Comparison of ENCODE assay signal across 10 cellular contexts in the genomic region with DNA sequence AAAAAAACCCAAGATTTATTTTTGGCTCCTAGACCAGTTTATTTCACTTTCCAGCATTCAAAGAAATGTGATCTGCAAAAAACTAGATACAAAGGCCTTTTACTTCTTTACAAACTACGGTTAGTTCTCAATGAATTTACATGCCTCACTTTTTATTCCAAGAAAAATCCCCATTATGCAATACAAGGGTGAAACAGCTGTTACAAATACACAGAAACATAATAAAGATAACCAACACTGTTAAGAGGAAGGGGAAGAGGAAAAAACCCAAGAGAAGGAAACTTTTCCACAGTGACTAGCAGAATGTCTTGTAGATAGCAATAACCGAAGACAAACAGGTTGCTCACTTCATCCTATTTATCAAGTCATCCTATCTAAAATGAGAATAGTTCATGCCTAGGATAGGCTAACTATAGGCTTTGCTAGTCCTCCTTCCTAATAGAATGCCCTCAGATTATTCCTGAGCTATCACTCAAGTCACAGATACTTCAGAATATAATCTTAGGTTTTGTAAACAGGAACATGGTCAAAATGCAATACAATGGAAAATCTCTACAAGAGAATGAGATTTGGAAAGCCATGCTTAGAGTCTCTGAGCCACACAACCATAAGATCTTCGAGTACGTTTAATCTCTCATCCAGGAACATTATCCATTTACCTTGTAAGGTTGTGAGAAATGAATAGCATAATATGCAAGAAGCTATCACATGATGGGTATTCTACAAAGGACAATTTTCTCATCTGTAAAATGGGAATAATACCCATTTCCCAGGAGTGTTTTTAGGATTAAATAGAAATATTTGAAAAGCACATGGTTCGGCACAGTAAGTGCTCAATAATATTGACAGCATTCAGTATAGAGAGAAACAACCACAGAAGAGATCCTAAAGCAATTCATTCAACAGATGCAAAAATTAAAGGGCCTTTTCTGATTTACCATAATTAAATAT. TPM values are rescaled to one million over a fixed set of nuclear protein-coding genes. Genes with fewer than 3 reads are reported as not detected.
DNase-seq lines count a peak whose midpoint lies in the region; ATAC-seq and TF ChIP-seq lines count a peak whose summit lies in the region.
"Had no signal": no experiment of that assay in that cellular context is flagged by ENCODE, and none has a peak within 500 bp of the region (broad histone marks: within the 10 kb centered on the region; RNA-seq: fewer than 3 reads in every experiment).

No MANE protein-coding gene starts in this region.

- H3K4me1 ChIP-seq in GM23338 (ENCODE audit: insufficient read depth) (peaks cover 6% of the 10 kb centered on the region), RWPE2 (ENCODE audit: insufficient read depth, poor library complexity, severe bottlenecking) (peaks cover 7% of the 10 kb centered on the region), endodermal cell (ENCODE audit: control insufficient read depth, insufficient read depth, low read length) (no peaks in the 10 kb centered on the region)

- H3F3A ChIP-seq in GM23338 (replicated peaks; ENCODE audit: low read depth): peaks cover 9% of the 10 kb centered on the region; the same call in 1 of the 2 replicates

- H3K27me3 ChIP-seq in GM23338 (ENCODE audit: insufficient read depth) (no peaks in the 10 kb centered on the region), RWPE2 (ENCODE audit: insufficient read depth, poor library complexity, severe bottlenecking) (no peaks in the 10 kb centered on the region), endodermal cell (ENCODE audit: control insufficient read depth, insufficient read depth, low read length, poor library complexity, severe bottlenecking) (no peaks in the 10 kb centered on the region)

- peaks cover 4% of the 10 kb centered on the region for H3K9me3 ChIP-seq in RWPE2 (ENCODE audit: severe bottlenecking)
- H3K9me3 ChIP-seq in endodermal cell (ENCODE audit: control insufficient read depth, low read length): no peaks in the 10 kb centered on the region

- no peak overlapping the region for H3K4me2 ChIP-seq in GM23338

- no peak overlapping the region for H3K4me3 Mint-ChIP-seq in GM23338
- H3K4me3 Mint-ChIP-seq in endodermal cell: no peak overlapping the region
- no peak overlapping the region for H3K4me3 Mint-ChIP-seq in progenitor cell of endocrine pancreas (ENCODE audit: low read depth)

- no peaks in the 10 kb centered on the region for H3K9me2 ChIP-seq in GM23338 (ENCODE audit: insufficient read depth)

- H3K9me3 Mint-ChIP-seq in GM23338 (no peaks in the 10 kb centered on the region), endodermal cell (no peaks in the 10 kb centered on the region), progenitor cell of endocrine pancreas (ENCODE audit: low read depth) (no peaks in the 10 kb centered on the region)

- H3K27me3 Mint-ChIP-seq in GM23338 (ENCODE audit: insufficient read depth, low read depth, poor library complexity): no peaks in the 10 kb centered on the region
- no peaks in the 10 kb centered on the region for H3K27me3 Mint-ChIP-seq in endodermal cell (ENCODE audit: insufficient read depth)
- H3K27me3 Mint-ChIP-seq in progenitor cell of endocrine pancreas: no peaks in the 10 kb centered on the region

- DNase-seq in GM23338 (ENCODE audit: low spot score) (no peak), RWPE2 (ENCODE audit: low spot score) (no peak), endodermal cell (no peak), progenitor cell of endocrine pancreas (ENCODE audit: low spot score, unreplicated experiment) (no peak), T1000 (lab: John Stamatoyannopoulos, UW) (no peak)
- DNase-seq in stimulated activated CD4-positive, alpha-beta T cell treated with anti-CD3 and anti-CD28 coated beads, Interleukin-15, amount 100 ng/mL, for 24 hours: no peak

- H3K9ac ChIP-seq in endodermal cell (ENCODE audit: extremely low read depth, low read length, poor library complexity, severe bottlenecking): no peak overlapping the region

- H2AFZ ChIP-seq in GM23338: no peak overlapping the region

- peaks cover 7% of the 10 kb centered on the region for H4K20me1 ChIP-seq in GM23338 (replicated peaks; ENCODE audit: insufficient read depth)

- H3K4me1 Mint-ChIP-seq in GM23338 (peaks cover 4% of the 10 kb centered on the region; the same call in 2 of the 3 replicates), endodermal cell (peaks cover 13% of the 10 kb centered on the region), progenitor cell of endocrine pancreas (ENCODE audit: low read depth) (peaks cover 15% of the 10 kb centered on the region)

- H3K27ac Mint-ChIP-seq in GM23338 (peak overlapping the region; percentile 37; the same call in 1 of the 2 replicates), endodermal cell (peak overlapping the region; percentile 78), progenitor cell of endocrine pancreas (peak overlapping the region; percentile 87)

- no peak overlapping the region for H3K4me3 ChIP-seq in GM23338
- H3K4me3 ChIP-seq in RWPE2 (ENCODE audit: severe bottlenecking): no peak overlapping the region
- no peak overlapping the region for H3K4me3 ChIP-seq in endodermal cell (ENCODE audit: low read length)

- peaks cover 61% of the 10 kb centered on the region for H3K36me3 Mint-ChIP-seq in GM23338 (ENCODE audit: low read depth)
- peaks cover 47% of the 10 kb centered on the region for H3K36me3 Mint-ChIP-seq in endodermal cell (ENCODE audit: low read depth)
- peaks cover 22% of the 10 kb centered on the region for H3K36me3 Mint-ChIP-seq in progenitor cell of endocrine pancreas (ENCODE audit: insufficient read depth)

- H3K36me3 ChIP-seq in GM23338 (ENCODE audit: insufficient read depth): peaks cover 33% of the 10 kb centered on the region
- H3K36me3 ChIP-seq in RWPE2 (ENCODE audit: low read depth): peaks cover 87% of the 10 kb centered on the region
- peaks cover 76% of the 10 kb centered on the region for H3K36me3 ChIP-seq in endodermal cell (ENCODE audit: control insufficient read depth, insufficient read depth, low read length)

- 89 to 94% methylated on average over 1 to 5 of the region's 5 CpGs for WGBS in endodermal cell (ENCODE audit: insufficient coverage in 1 of 2, insufficient read length in 1 of 2), 2 experiments

- H3K27ac ChIP-seq in GM23338 (ENCODE audit: low read depth) (peak overlapping the region; percentile 85), RWPE2 (ENCODE audit: poor library complexity, severe bottlenecking) (peak overlapping the region; percentile 49), endodermal cell (ENCODE audit: low read depth, low read length) (peak overlapping the region; percentile 69)

- ATAC-seq in GM23338 (no peak), RWPE2 (ENCODE audit: low read depth) (peak; percentile 15; the same call in 1 of the 3 replicates), GM21825 (IDR thresholded peaks at IDR 0.05; ENCODE audit: unreplicated experiment) (no peak), HG02623 (IDR thresholded peaks at IDR 0.05; ENCODE audit: unreplicated experiment) (no peak)

- TF ChIP-seq CTCF in GM23338 (conservative IDR thresholded peaks at IDR 0.05; ENCODE audit: low read depth in 2 of 2) (no peak), RWPE2 (IDR thresholded peaks at IDR 0.05; ENCODE audit: poor library complexity, severe bottlenecking) (no peak), endodermal cell (conservative IDR thresholded peaks at IDR 0.05) (no peak), progenitor cell of endocrine pancreas (IDR thresholded peaks at IDR 0.05; ENCODE audit: unreplicated experiment) (no peak)

- peaks cover 40% of the 10 kb centered on the region for H3K79me2 ChIP-seq in GM23338 (replicated peaks; ENCODE audit: insufficient read depth)

TF ChIP-seq in GM23338, 12 proteins besides CTCF, POLR2A, EP300 and RAD21 (continues in another document):
- no peak for TF ChIP-seq JUNB (IDR thresholded peaks at IDR 0.05; ENCODE audit: unreplicated experiment)
- no peak for TF ChIP-seq ZNF114 (CRISPR knock-in tag; IDR thresholded peaks at IDR 0.05)
- no peak for TF ChIP-seq EZH2 (IDR thresholded peaks at IDR 0.05; ENCODE audit: low read depth, unreplicated experiment)
- TF ChIP-seq CREB1 (CRISPR knock-in tag; IDR thresholded peaks at IDR 0.05; ENCODE audit: low read depth): no peak
- no peak for TF ChIP-seq POLR2AphosphoS5 (IDR thresholded peaks at IDR 0.05; ENCODE audit: low read depth)

RNA-seq across cellular contexts. Expression of a gene that starts 5.4 kb away (rescaled TPM):
- 144 and 157 TPM in 2 replicates for total RNA-seq in GM23338 (2014; rRNA removed; shearing (Covaris generic))
- polyA plus RNA-seq in GM23338 (2016; fragmentation: Nextera tagmentation; extraction: Ambion mirVana): 218 and 237 TPM in 2 replicates
- total RNA-seq in endodermal cell: 100 to 1,000 TPM; 107 to 108 TPM
- 132 TPM for polyA plus RNA-seq in endodermal cell (2013, experiment 1 of 2)
- 128 TPM for polyA plus RNA-seq in endodermal cell (2013, experiment 2 of 2)
- 148 and 158 TPM in 2 replicates for total RNA-seq in progenitor cell of endocrine pancreas

RNA-seq across cellular contexts. Expression of a gene that starts 15.1 kb away (rescaled TPM):
- 191 and 196 TPM in 2 replicates for total RNA-seq in GM23338 (2014; rRNA removed; shearing (Covaris generic))
- polyA plus RNA-seq in GM23338 (2016; fragmentation: Nextera tagmentation; extraction: Ambion mirVana): 242 and 275 TPM in 2 replicates
- total RNA-seq in endodermal cell: 100 to 1,000 TPM; 162 to 170 TPM
- 167 TPM for polyA plus RNA-seq in endodermal cell (2013, experiment 1 of 2)
- polyA plus RNA-seq in endodermal cell (2013, experiment 2 of 2): 155 TPM
- total RNA-seq in progenitor cell of endocrine pancreas: 215 and 220 TPM in 2 replicates

RNA-seq across cellular contexts. Expression of a gene that starts 51.9 kb away (rescaled TPM):
- not detected in 2 replicates for total RNA-seq in GM23338 (2014; rRNA removed; shearing (Covaris generic))
- not detected in 2 replicates for polyA plus RNA-seq in GM23338 (2016; fragmentation: Nextera tagmentation; extraction: Ambion mirVana)
- total RNA-seq in endodermal cell (not detected), progenitor cell of endocrine pancreas (not detected in 2 replicates)
- not detected for polyA plus RNA-seq in endodermal cell (2013, experiment 1 of 2)
- not detected for polyA plus RNA-seq in endodermal cell (2013, experiment 2 of 2)
- total RNA-seq: astrocyte, lower leg skin had no signal

Comparison
In these comparisons a context has a peak if more than half of its experiments do, and no peak if none do; other contexts are left out.
1. H3K27ac Mint-ChIP-seq: peak in every context shown above with its lines; median percentile 87 in progenitor cell of endocrine pancreas; 78 in endodermal cell; 37 in GM23338.